1 cellular context compared by ENCODE assay signal in the genomic region with DNA sequence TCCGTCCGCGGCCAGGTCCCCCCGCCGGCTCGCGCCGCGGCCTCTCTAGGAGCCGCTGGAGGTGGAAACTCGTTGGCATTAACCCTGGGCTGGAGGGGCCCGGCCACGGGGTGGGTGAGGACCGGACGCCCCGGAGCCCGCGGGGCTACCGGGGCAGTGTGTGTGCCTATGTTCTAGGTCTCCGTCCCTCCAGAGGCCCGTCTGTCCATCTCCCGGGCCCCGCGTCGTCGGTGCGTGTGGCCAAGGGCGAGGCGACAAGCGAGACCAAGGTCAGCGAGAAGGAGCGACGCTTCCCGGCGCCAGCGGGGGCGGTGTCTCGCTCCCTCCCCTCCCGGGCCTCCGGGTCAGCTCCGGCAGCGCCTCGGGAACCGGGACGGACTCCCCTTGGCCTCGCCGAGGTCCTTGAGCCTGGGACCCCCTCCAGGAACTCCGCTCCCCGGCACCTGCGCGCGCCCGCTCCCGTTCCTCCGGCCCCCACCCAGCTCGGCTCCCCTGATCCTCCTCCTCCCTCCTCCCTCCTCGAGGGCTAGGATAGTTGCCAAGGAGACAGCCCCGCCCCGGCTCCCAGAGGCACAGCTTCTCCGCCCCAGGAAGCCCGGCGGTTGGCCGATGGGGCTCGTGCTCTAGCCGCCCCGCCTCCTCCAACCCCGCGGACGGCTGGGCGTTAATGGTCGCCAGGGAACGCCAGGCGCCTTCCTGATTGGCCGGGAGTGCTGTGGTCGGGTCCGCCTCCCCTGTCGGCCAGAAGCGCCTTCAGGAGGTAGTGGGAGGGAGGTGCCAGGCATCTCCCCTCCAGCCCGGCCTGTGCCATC.
TF ChIP-seq lines count a peak whose summit lies in the region.

No MANE protein-coding gene starts in this region.

TF ChIP-seq in WTC11, 78 proteins besides CTCF, POLR2A, EP300 and RAD21 (continued from another document and continues in another):
- 0 out of 2 replicates have a peak, but pooled peaks have one; percentile 36 for TF ChIP-seq SP1 (CRISPR knock-in tag; conservative IDR thresholded peaks at IDR 0.05)
- TF ChIP-seq, protein P1, sequence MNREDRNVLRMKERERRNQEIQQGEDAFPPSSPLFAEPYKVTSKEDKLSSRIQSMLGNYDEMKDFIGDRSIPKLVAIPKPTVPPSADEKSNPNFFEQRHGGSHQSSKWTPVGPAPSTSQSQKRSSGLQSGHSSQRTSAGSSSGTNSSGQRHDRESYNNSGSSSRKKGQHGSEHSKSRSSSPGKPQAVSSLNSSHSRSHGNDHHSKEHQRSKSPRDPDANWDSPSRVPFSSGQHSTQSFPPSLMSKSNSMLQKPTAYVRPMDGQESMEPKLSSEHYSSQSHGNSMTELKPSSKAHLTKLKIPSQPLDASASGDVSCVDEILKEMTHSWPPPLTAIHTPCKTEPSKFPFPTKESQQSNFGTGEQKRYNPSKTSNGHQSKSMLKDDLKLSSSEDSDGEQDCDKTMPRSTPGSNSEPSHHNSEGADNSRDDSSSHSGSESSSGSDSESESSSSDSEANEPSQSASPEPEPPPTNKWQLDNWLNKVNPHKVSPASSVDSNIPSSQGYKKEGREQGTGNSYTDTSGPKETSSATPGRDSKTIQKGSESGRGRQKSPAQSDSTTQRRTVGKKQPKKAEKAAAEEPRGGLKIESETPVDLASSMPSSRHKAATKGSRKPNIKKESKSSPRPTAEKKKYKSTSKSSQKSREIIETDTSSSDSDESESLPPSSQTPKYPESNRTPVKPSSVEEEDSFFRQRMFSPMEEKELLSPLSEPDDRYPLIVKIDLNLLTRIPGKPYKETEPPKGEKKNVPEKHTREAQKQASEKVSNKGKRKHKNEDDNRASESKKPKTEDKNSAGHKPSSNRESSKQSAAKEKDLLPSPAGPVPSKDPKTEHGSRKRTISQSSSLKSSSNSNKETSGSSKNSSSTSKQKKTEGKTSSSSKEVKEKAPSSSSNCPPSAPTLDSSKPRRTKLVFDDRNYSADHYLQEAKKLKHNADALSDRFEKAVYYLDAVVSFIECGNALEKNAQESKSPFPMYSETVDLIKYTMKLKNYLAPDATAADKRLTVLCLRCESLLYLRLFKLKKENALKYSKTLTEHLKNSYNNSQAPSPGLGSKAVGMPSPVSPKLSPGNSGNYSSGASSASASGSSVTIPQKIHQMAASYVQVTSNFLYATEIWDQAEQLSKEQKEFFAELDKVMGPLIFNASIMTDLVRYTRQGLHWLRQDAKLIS (CRISPR knock-in tag; IDR thresholded peaks at IDR 0.05; ENCODE audit: borderline replicate concordance): no peak
- TF ChIP-seq, protein P2, sequence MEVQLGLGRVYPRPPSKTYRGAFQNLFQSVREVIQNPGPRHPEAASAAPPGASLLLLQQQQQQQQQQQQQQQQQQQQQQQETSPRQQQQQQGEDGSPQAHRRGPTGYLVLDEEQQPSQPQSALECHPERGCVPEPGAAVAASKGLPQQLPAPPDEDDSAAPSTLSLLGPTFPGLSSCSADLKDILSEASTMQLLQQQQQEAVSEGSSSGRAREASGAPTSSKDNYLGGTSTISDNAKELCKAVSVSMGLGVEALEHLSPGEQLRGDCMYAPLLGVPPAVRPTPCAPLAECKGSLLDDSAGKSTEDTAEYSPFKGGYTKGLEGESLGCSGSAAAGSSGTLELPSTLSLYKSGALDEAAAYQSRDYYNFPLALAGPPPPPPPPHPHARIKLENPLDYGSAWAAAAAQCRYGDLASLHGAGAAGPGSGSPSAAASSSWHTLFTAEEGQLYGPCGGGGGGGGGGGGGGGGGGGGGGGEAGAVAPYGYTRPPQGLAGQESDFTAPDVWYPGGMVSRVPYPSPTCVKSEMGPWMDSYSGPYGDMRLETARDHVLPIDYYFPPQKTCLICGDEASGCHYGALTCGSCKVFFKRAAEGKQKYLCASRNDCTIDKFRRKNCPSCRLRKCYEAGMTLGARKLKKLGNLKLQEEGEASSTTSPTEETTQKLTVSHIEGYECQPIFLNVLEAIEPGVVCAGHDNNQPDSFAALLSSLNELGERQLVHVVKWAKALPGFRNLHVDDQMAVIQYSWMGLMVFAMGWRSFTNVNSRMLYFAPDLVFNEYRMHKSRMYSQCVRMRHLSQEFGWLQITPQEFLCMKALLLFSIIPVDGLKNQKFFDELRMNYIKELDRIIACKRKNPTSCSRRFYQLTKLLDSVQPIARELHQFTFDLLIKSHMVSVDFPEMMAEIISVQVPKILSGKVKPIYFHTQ (CRISPR knock-in tag; IDR thresholded peaks at IDR 0.05): no peak
- TF ChIP-seq, protein P3, sequence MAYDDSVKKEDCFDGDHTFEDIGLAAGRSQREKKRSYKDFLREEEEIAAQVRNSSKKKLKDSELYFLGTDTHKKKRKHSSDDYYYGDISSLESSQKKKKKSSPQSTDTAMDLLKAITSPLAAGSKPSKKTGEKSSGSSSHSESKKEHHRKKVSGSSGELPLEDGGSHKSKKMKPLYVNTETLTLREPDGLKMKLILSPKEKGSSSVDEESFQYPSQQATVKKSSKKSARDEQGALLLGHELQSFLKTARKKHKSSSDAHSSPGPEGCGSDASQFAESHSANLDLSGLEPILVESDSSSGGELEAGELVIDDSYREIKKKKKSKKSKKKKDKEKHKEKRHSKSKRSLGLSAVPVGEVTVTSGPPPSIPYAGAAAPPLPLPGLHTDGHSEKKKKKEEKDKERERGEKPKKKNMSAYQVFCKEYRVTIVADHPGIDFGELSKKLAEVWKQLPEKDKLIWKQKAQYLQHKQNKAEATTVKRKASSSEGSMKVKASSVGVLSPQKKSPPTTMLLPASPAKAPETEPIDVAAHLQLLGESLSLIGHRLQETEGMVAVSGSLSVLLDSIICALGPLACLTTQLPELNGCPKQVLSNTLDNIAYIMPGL (CRISPR knock-in tag; IDR thresholded peaks at IDR 0.05): peak; percentile 70; the same call in 1 of the 2 replicates
- no peak for TF ChIP-seq SMAD4 (CRISPR knock-in tag; IDR thresholded peaks at IDR 0.05)
- TF ChIP-seq NFATC4 (CRISPR knock-in tag; IDR thresholded peaks at IDR 0.05): no peak
- TF ChIP-seq, protein P4, sequence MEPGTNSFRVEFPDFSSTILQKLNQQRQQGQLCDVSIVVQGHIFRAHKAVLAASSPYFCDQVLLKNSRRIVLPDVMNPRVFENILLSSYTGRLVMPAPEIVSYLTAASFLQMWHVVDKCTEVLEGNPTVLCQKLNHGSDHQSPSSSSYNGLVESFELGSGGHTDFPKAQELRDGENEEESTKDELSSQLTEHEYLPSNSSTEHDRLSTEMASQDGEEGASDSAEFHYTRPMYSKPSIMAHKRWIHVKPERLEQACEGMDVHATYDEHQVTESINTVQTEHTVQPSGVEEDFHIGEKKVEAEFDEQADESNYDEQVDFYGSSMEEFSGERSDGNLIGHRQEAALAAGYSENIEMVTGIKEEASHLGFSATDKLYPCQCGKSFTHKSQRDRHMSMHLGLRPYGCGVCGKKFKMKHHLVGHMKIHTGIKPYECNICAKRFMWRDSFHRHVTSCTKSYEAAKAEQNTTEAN (CRISPR knock-in tag; IDR thresholded peaks at IDR 0.05): no peak
- TF ChIP-seq CBFB (CRISPR knock-in tag; IDR thresholded peaks at IDR 0.05; ENCODE audit: low read depth): no peak
- TF ChIP-seq ZNF263 (CRISPR knock-in tag; IDR thresholded peaks at IDR 0.05; ENCODE audit: low read depth): peak; percentile 91
- no peak for TF ChIP-seq SMAD3 (CRISPR knock-in tag; IDR thresholded peaks at IDR 0.05; ENCODE audit: borderline replicate concordance)
- no peak for TF ChIP-seq JAZF1 (CRISPR knock-in tag; IDR thresholded peaks at IDR 0.05)
- TF ChIP-seq OVOL2 (CRISPR knock-in tag; IDR thresholded peaks at IDR 0.05; ENCODE audit: borderline replicate concordance): 0 out of 2 replicates have a peak, but pooled peaks have one; percentile 39
- TF ChIP-seq, protein P5, sequence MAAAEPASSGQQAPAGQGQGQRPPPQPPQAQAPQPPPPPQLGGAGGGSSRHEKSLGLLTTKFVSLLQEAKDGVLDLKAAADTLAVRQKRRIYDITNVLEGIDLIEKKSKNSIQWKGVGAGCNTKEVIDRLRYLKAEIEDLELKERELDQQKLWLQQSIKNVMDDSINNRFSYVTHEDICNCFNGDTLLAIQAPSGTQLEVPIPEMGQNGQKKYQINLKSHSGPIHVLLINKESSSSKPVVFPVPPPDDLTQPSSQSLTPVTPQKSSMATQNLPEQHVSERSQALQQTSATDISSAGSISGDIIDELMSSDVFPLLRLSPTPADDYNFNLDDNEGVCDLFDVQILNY (CRISPR knock-in tag; IDR thresholded peaks at IDR 0.05): peak; percentile 51; the same call in 1 of the 2 replicates
- TF ChIP-seq, protein P6, sequence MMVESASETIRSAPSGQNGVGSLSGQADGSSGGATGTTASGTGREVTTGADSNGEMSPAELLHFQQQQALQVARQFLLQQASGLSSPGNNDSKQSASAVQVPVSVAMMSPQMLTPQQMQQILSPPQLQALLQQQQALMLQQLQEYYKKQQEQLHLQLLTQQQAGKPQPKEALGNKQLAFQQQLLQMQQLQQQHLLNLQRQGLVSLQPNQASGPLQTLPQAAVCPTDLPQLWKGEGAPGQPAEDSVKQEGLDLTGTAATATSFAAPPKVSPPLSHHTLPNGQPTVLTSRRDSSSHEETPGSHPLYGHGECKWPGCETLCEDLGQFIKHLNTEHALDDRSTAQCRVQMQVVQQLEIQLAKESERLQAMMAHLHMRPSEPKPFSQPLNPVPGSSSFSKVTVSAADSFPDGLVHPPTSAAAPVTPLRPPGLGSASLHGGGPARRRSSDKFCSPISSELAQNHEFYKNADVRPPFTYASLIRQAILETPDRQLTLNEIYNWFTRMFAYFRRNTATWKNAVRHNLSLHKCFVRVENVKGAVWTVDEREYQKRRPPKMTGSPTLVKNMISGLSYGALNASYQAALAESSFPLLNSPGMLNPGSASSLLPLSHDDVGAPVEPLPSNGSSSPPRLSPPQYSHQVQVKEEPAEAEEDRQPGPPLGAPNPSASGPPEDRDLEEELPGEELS (CRISPR knock-in tag; IDR thresholded peaks at IDR 0.05): no peak
- TF ChIP-seq, protein P7, sequence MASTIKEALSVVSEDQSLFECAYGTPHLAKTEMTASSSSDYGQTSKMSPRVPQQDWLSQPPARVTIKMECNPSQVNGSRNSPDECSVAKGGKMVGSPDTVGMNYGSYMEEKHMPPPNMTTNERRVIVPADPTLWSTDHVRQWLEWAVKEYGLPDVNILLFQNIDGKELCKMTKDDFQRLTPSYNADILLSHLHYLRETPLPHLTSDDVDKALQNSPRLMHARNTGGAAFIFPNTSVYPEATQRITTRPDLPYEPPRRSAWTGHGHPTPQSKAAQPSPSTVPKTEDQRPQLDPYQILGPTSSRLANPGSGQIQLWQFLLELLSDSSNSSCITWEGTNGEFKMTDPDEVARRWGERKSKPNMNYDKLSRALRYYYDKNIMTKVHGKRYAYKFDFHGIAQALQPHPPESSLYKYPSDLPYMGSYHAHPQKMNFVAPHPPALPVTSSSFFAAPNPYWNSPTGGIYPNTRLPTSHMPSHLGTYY (CRISPR knock-in tag; IDR thresholded peaks at IDR 0.05): no peak
- no peak for TF ChIP-seq JUN (CRISPR knock-in tag; IDR thresholded peaks at IDR 0.05)
- TF ChIP-seq ZNF232 (CRISPR knock-in tag; IDR thresholded peaks at IDR 0.05): peak; percentile 70; the same call in 1 of the 2 replicates
- no peak for TF ChIP-seq ZBTB21 (CRISPR knock-in tag; IDR thresholded peaks at IDR 0.05; ENCODE audit: borderline replicate concordance)
- TF ChIP-seq, protein P8, sequence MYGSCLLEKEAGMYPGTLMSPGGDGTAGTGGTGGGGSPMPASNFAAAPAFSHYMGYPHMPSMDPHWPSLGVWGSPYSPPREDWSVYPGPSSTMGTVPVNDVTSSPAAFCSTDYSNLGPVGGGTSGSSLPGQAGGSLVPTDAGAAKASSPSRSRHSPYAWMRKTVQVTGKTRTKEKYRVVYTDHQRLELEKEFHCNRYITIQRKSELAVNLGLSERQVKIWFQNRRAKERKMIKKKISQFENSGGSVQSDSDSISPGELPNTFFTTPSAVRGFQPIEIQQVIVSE (CRISPR knock-in tag; IDR thresholded peaks at IDR 0.05; ENCODE audit: borderline replicate concordance): no peak
- TF ChIP-seq ZNF671 (CRISPR knock-in tag; IDR thresholded peaks at IDR 0.05): no peak
- TF ChIP-seq NR1H2 (CRISPR knock-in tag; IDR thresholded peaks at IDR 0.05): no peak
- no peak for TF ChIP-seq PRRX2 (CRISPR knock-in tag; IDR thresholded peaks at IDR 0.05)
- 0 out of 2 replicates have a peak, but pooled peaks have one; percentile 26 for TF ChIP-seq MYBL2 (CRISPR knock-in tag; IDR thresholded peaks at IDR 0.05)
- no peak for TF ChIP-seq TCF7 (CRISPR knock-in tag; IDR thresholded peaks at IDR 0.05; ENCODE audit: low read depth)
- no peak; the same call in 1 of the 2 replicates for TF ChIP-seq KAT7 (CRISPR knock-in tag; IDR thresholded peaks at IDR 0.05; ENCODE audit: borderline replicate concordance)
- TF ChIP-seq FOXJ3 (CRISPR knock-in tag; IDR thresholded peaks at IDR 0.05; ENCODE audit: borderline replicate concordance): no peak
- TF ChIP-seq, protein P9, sequence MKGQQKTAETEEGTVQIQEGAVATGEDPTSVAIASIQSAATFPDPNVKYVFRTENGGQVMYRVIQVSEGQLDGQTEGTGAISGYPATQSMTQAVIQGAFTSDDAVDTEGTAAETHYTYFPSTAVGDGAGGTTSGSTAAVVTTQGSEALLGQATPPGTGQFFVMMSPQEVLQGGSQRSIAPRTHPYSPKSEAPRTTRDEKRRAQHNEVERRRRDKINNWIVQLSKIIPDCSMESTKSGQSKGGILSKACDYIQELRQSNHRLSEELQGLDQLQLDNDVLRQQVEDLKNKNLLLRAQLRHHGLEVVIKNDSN (CRISPR knock-in tag; IDR thresholded peaks at IDR 0.05): 0 out of 2 replicates have a peak, but pooled peaks have one; percentile 46
- TF ChIP-seq, protein P10, sequence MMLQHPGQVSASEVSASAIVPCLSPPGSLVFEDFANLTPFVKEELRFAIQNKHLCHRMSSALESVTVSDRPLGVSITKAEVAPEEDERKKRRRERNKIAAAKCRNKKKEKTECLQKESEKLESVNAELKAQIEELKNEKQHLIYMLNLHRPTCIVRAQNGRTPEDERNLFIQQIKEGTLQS (CRISPR knock-in tag; conservative IDR thresholded peaks at IDR 0.05): no peak
- TF ChIP-seq, protein P11, sequence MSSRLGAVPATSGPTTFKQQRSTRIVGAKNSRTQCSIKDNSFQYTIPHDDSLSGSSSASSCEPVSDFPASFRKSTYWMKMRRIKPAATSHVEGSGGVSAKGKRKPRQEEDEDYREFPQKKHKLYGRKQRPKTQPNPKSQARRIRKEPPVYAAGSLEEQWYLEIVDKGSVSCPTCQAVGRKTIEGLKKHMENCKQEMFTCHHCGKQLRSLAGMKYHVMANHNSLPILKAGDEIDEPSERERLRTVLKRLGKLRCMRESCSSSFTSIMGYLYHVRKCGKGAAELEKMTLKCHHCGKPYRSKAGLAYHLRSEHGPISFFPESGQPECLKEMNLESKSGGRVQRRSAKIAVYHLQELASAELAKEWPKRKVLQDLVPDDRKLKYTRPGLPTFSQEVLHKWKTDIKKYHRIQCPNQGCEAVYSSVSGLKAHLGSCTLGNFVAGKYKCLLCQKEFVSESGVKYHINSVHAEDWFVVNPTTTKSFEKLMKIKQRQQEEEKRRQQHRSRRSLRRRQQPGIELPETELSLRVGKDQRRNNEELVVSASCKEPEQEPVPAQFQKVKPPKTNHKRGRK (CRISPR knock-in tag; IDR thresholded peaks at IDR 0.05; ENCODE audit: borderline replicate concordance): no peak
- no peak for TF ChIP-seq ATF1 (CRISPR knock-in tag; IDR thresholded peaks at IDR 0.05)
- TF ChIP-seq RELA (CRISPR knock-in tag; IDR thresholded peaks at IDR 0.05; ENCODE audit: borderline replicate concordance): no peak
- no peak for TF ChIP-seq RORB (CRISPR knock-in tag; IDR thresholded peaks at IDR 0.05)
- TF ChIP-seq EMX1 (CRISPR knock-in tag; IDR thresholded peaks at IDR 0.05): no peak
- peak; percentile 36; the same call in 1 of the 2 replicates for TF ChIP-seq GABPB1 (CRISPR knock-in tag; IDR thresholded peaks at IDR 0.05)
- no peak for TF ChIP-seq FOXP1 (CRISPR knock-in tag; IDR thresholded peaks at IDR 0.05; ENCODE audit: borderline replicate concordance)
- TF ChIP-seq ZNF423 (CRISPR knock-in tag; IDR thresholded peaks at IDR 0.05): peak; percentile 70; the same call in 1 of the 2 replicates
- TF ChIP-seq, protein P12, sequence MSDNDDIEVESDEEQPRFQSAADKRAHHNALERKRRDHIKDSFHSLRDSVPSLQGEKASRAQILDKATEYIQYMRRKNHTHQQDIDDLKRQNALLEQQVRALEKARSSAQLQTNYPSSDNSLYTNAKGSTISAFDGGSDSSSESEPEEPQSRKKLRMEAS (CRISPR knock-in tag; IDR thresholded peaks at IDR 0.05): no peak; the same call in none of the 2 replicates
- no peak for TF ChIP-seq ZNF416 (CRISPR knock-in tag; IDR thresholded peaks at IDR 0.05)
- no peak for TF ChIP-seq HMGA2 (CRISPR knock-in tag; IDR thresholded peaks at IDR 0.05)
- TF ChIP-seq ETV6 (CRISPR knock-in tag; IDR thresholded peaks at IDR 0.05): no peak
